ENCODE assay signal across 1 cellular context in the genomic region with DNA sequence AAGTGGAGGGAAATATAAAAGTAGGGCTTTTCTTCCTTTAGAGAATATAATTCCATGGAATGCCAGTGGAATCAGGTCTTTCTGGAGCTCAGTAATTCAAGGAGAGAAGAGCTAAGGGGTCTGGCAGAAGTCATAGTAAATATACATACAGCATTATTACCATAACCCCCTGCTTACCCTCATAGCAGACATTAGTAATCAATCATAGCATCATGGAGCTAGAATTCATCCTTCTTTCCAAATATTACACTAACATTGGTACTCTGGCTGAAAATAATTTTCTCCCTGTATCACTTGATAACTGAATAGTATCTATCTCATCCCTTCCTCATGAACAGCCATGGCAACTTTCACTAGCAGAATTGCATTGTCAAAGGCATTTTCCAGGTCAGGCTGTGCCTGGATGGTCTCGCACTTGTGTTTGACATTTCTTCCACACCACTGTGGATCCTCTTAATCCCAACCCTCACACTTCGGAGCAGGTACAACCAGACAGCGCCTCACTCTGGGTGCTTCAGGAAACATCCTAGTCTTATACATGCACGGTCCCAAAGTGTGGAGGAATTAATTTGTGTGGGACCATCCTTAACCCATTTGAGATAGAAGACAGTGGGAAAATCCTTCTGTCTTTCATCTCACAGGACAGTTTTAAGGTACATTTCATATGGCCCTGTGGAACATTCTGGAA.
TF ChIP-seq lines count a peak whose summit lies in the region.

No MANE protein-coding gene starts in this region.

TF ChIP-seq in IMR-90, 13 proteins besides CTCF, POLR2A, EP300 and RAD21 (continued from another document):
- TF ChIP-seq SMC3 (IDR thresholded peaks at IDR 0.05; ENCODE audit: low read depth, low read length): peak; percentile 25; the same call in 1 of the 2 replicates
